34 cellular contexts compared by ENCODE assay signal in the genomic region with DNA sequence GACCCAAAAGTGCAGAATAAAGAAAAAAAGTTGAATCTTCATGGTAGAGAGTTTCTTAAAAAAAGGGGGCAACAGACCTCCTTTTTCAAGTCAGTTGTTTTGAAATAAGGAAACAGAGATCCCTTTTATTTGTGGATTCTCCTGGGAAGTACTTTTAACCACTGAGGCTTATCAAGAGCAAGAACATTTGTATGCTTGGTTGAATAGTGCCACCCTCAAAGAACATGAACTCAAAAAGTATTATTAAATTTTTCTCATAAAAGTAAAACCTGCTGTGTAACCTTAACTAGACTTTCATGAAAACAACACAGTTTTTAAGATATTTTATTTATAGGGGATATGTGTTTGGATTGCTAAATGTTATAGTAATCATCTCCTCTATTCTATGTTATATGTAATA.
"Had no signal": no experiment of that assay in that cellular context is flagged by ENCODE, and none has a peak within 500 bp of the region (broad histone marks: within the 10 kb centered on the region; RNA-seq: fewer than 3 reads in every experiment).

Gene DEFB110, minus strand, starts transcription at position 101 of the 400 bp plus-strand sequence. Its CDS starts 59 bp downstream, at position 42.

- H3K4me3 ChIP-seq: MG63 had no signal

- H3K27me3 ChIP-seq: MG63 had no signal

- DNase-seq: Karpas-422, Kasumi-1, MG63, MM.1S, MV-4-11, NCI-H1048, NCI-H1092, NCI-H1092 treated with DMSO at 0.1 percent for 48 hours, NCI-H1105, NCI-H1105 treated with DMSO at 0.1 percent for 48 hours, NCI-H1417, NCI-H1417 treated with DMSO at 0.1 percent for 48 hours, NCI-H1436, NCI-H1436 treated with DMSO at 0.1 percent for 48 hours, NCI-H146, NCI-H1694, NCI-H1694 treated with DMSO at 0.1 percent for 48 hours, NCI-H187, NCI-H187 treated with DMSO at 0.1 percent for 48 hours, NCI-H1930, NCI-H2029, NCI-H2029 treated with DMSO at 0.1 percent for 48 hours, NCI-H2081, NCI-H2081 treated with DMSO at 0.1 percent for 48 hours, NCI-H2107, NCI-H2171, NCI-H2171 treated with DMSO at 0.1 percent for 48 hours, NCI-H2227 treated with DMSO at 0.1 percent for 48 hours, NCI-H226, NCI-H345, NCI-H446, NCI-H446 treated with DMSO at 0.1 percent for 48 hours, NCI-H510A, NCI-H510A treated with DMSO at 0.1 percent for 48 hours had no signal

- H3K36me3 ChIP-seq: MG63 had no signal

- H3K9me3 ChIP-seq: MG63 had no signal
